ENCODE assay signal across 1 cellular context in genomic region chr7:73586911-73587310, GRCh38.
TF ChIP-seq lines count a peak whose summit lies in the region.

No MANE protein-coding gene starts in this region.

TF ChIP-seq in K562, 482 proteins besides CTCF, POLR2A, EP300 and RAD21:
- no peak for TF ChIP-seq ELF4 (CRISPR knock-in tag; IDR thresholded peaks at IDR 0.05)
- no peak for TF ChIP-seq DACH1 (IDR thresholded peaks at IDR 0.05; ENCODE audit: partially characterized antibody)
- TF ChIP-seq TEAD4 (IDR thresholded peaks at IDR 0.05; ENCODE audit: low read length): no peak
- no peak for TF ChIP-seq TEAD4 (CRISPR knock-in tag; IDR thresholded peaks at IDR 0.05; ENCODE audit: borderline replicate concordance)
- TF ChIP-seq ZBTB49 (CRISPR knock-in tag; IDR thresholded peaks at IDR 0.05; ENCODE audit: borderline replicate concordance): no peak
- TF ChIP-seq SRSF1 (IDR thresholded peaks at IDR 0.05; ENCODE audit: low read depth, low read length): no peak
- no peak for TF ChIP-seq ZBED1 (IDR thresholded peaks at IDR 0.05)
